ENCODE assay signal across 8 cellular contexts in the genomic region with DNA sequence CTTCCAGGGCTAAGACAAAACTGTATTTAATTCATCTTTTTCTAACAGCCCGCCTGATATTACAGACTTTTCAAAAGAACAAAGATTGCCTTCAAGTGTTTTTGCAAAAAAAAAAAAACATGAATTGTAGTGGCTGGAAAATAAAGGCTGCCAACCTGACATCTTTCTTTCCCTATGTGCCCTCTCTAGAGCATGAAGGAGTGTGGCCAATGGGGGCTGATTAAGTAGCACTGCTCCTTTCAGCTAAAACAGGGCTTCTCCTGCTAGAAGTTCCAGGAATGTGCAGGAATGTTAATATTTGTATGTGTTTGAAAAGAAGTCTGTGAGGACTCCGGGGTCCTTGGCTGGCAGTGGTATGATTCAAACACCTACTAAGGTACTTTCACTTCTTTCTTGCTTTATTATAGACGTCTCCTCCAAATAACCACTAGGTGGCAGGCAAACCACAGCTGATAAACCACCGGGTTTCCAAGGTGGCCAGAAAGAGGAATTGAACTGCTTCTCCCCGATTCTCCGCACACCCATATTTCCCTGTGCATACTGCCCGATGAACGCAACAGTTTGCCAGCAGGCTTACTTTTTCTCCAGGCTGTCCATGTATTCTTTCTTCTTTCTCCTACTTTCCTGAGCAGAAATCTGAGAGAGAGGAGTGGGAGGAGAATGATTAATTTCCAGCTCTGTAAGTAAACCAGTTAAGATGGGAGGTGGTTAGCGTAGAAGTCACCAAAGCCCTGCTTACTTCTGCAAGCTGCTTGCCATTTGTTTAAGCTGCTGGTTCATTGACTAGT.
DNase-seq lines count a peak whose midpoint lies in the region; ATAC-seq lines count a peak whose summit lies in the region.

No MANE protein-coding gene starts in this region.

- H3K27ac Mint-ChIP-seq in effector memory CD8-positive, alpha-beta T cell = peak overlapping the region; percentile 23 to 75
- peak overlapping the region; percentile 1 for H3K27ac Mint-ChIP-seq in stimulated activated naive B cell treated with anti-CD40 and anti-IgM and Interleukin-4, amounts not matched to agents 10 μg/mL and 1 μg/mL and 100 μg/mL, for 72 hours

- no peaks in the 10 kb centered on the region for H3K9me3 Mint-ChIP-seq in effector memory CD8-positive, alpha-beta T cell
- peaks cover 4 to 5% of the 10 kb centered on the region in 2 donors for H3K9me3 Mint-ChIP-seq in stimulated activated naive B cell treated with anti-CD40 and anti-IgM and Interleukin-4, amounts not matched to agents 10 μg/mL and 1 μg/mL and 100 μg/mL, for 72 hours

- H3K4me1 Mint-ChIP-seq in effector memory CD8-positive, alpha-beta T cell (ENCODE audit: low read depth in 2 of 2) = peaks cover 5 to 12% of the 10 kb centered on the region in 2 donors
- peaks cover 7 to 37% of the 10 kb centered on the region in 2 donors for H3K4me1 Mint-ChIP-seq in stimulated activated naive B cell treated with anti-CD40 and anti-IgM and Interleukin-4, amounts not matched to agents 10 μg/mL and 1 μg/mL and 100 μg/mL, for 72 hours

- no peaks in the 10 kb centered on the region for H3K27me3 Mint-ChIP-seq in effector memory CD8-positive, alpha-beta T cell
- H3K27me3 Mint-ChIP-seq in stimulated activated naive B cell treated with anti-CD40 and anti-IgM and Interleukin-4, amounts not matched to agents 10 μg/mL and 1 μg/mL and 100 μg/mL, for 72 hours = no peaks in the 10 kb centered on the region

- peak; percentile 87 for DNase-seq in COLO829 (ENCODE audit: low spot score)
- DNase-seq in NCI-H774 (lab: John Stamatoyannopoulos, UW) = peak; percentile 69
- peak; percentile 42 to 44 for DNase-seq in activated CD4-positive, alpha-beta T cell treated with anti-CD3 and anti-CD28 coated beads, Interleukin-2, amount 50 U/mL, for 4 hours
- DNase-seq in effector memory CD8-positive, alpha-beta T cell = peak; percentile 48 to 57 (median 56)
- DNase-seq in middle frontal gyrus (ENCODE audit: extremely low spot score, low spot score) = peak; percentile 66
- DNase-seq in stimulated activated naive B cell treated with anti-CD40 and anti-IgM and Interleukin-4, amounts not matched to agents 10 μg/mL and 1 μg/mL and 100 μg/mL, for 72 hours = peak; percentile 51

- H3K4me3 Mint-ChIP-seq in effector memory CD8-positive, alpha-beta T cell = no peak overlapping the region
- no peak overlapping the region for H3K4me3 Mint-ChIP-seq in stimulated activated naive B cell treated with anti-CD40 and anti-IgM and Interleukin-4, amounts not matched to agents 10 μg/mL and 1 μg/mL and 100 μg/mL, for 72 hours

- ATAC-seq in GM19467 (IDR thresholded peaks at IDR 0.05; ENCODE audit: unreplicated experiment) (peak; percentile 49), HG03571 (IDR thresholded peaks at IDR 0.05; ENCODE audit: unreplicated experiment) (peak; percentile 73)
- ATAC-seq in effector memory CD8-positive, alpha-beta T cell (replicated peaks) = peak; percentile 79
- ATAC-seq in stimulated activated naive B cell treated with anti-CD40 and anti-IgM and Interleukin-4, amounts not matched to agents 10 μg/mL and 1 μg/mL and 100 μg/mL, for 72 hours (replicated peaks) = peak; percentile 77 to 80

- H3K36me3 Mint-ChIP-seq in effector memory CD8-positive, alpha-beta T cell (ENCODE audit: insufficient read depth) = peaks cover 80% of the 10 kb centered on the region
- H3K36me3 Mint-ChIP-seq in stimulated activated naive B cell treated with anti-CD40 and anti-IgM and Interleukin-4, amounts not matched to agents 10 μg/mL and 1 μg/mL and 100 μg/mL, for 72 hours = peaks cover 35 to 55% of the 10 kb centered on the region in 2 donors

Comparison
In these comparisons a context has a peak if more than half of its experiments do, and no peak if none do; other contexts are left out.
1. Peak in every context shown above with its lines: DNase-seq and ATAC-seq.